In the genomic region with DNA sequence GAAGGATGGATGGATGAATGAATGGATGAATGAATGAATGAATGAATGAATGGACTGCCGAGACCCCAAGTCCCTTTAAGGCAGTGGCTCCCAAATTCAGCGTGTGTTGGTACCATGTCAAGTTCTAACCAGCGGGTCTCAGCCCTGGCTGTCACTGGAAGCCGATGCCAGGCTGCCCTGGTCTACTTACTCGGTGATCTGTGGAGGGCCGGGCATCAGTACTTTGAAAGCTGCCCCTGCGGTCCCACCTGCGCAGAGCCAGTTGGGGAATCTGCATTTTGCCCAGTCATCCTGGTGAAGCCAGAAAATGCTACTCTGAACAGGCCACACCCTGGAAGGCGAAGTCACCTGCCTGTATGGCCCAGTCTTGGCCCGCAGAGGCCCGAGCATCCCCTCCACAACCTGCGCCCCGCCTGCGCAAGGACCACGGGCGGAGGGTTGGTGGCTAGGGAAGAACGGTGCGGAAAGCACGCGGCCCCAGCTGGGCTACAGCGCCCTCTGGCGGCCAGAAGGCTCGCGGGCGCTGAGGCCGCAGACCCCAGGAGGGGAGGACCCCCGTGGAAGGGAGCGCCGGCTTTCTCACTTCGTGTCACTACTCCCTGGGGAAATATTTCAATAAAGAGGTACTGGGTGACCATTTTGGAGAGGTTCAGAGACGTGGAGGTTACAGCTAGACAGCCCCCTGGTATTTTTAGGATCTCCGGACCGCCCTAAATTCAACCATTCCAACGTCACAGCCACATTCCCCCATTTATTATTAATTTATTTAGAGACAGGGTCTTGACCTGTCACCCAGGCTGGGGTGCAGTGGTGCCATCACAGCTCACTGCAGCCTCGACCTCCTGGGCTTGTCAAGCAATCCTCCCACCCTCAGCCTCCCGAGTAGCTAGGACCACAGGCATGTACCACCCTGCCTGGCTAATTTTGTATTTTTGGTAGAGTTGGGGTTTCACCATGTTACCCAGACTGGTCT, we compare ENCODE assay signal across 8 cellular contexts.
DNase-seq lines count a peak whose midpoint lies in the region; ATAC-seq and TF ChIP-seq lines count a peak whose summit lies in the region.

No MANE protein-coding gene starts in this region.

- ATAC-seq in GM19463 (IDR thresholded peaks at IDR 0.05; ENCODE audit: unreplicated experiment), result no peak

- intact Hi-C loops in head of caudate nucleus (cut with DNase I), result loop anchor here (5.0 kb wide), 2 partner anchors 64 to 84 kb away; a partner anchor contains a TSS

- no peaks in the 10 kb centered on the region for H3K27me3 ChIP-seq in BLaER1 treated with 17β-estradiol and CSF1 and Interleukin-3, amounts not matched to agents 10 nM and 100 nM
- no peaks in the 10 kb centered on the region for H3K27me3 ChIP-seq in HAP-1 (ENCODE audit: low read depth)

- in situ Hi-C loops in HAP-1 (cut with MboI; ENCODE audit: low sequenced_read_pairs), result no loop called here

- H3K4me3 ChIP-seq in BLaER1 treated with 17β-estradiol and CSF1 and Interleukin-3, amounts not matched to agents 10 nM and 100 nM, result no peak overlapping the region
- H3K4me3 ChIP-seq in HAP-1 (no peak overlapping the region), retinal pigment epithelial cell (ENCODE audit: low read length) (no peak overlapping the region)

- H3K9me3 ChIP-seq in BLaER1 treated with 17β-estradiol and CSF1 and Interleukin-3, amounts not matched to agents 10 nM and 100 nM (replicated peaks in 1 of 11), result no peaks in the 10 kb centered on the region
- no peaks in the 10 kb centered on the region for H3K9me3 ChIP-seq in HAP-1

- H4K20me1 ChIP-seq in BLaER1 treated with 17β-estradiol and CSF1 and Interleukin-3, amounts not matched to agents 10 nM and 100 nM, result peaks cover 0 to 58% (median 37%) of the 10 kb centered on the region in 11 experiments; a peak in 17 of 22 replicates

- H3K27ac ChIP-seq in BLaER1 treated with 17β-estradiol and CSF1 and Interleukin-3, amounts not matched to agents 10 nM and 100 nM, result peak overlapping the region in 3 of 11 experiments; percentile 6 to 27 (median 13); a peak in 3 of 22 replicates

- peak overlapping the region in 10 of 11 experiments; percentile 14 to 73 (median 55); a peak in 16 of 22 replicates for H3K4me2 ChIP-seq in BLaER1 treated with 17β-estradiol and CSF1 and Interleukin-3, amounts not matched to agents 10 nM and 100 nM

- TF ChIP-seq CTCF in retinal pigment epithelial cell (conservative IDR thresholded peaks at IDR 0.05; ENCODE audit: low read depth, low read length), result peak; percentile 97

- peak; percentile 47 to 76 for DNase-seq in HAP-1 (ENCODE audit: low spot score in 2 of 2)
- DNase-seq in OCI-M1 (lab: John Stamatoyannopoulos, UW), result peak; percentile 73
- peak; percentile 34 for DNase-seq in activated effector memory CD4-positive, alpha-beta T cell treated with Interleukin-2 at 50 U/mL for 16 hours
- peak in 30 of 42 donors; percentile 16 to 79 (median 52) for DNase-seq in head of caudate nucleus
- no peak for DNase-seq in retinal pigment epithelial cell (ENCODE audit: low read depth)
- no peak for DNase-seq in dedifferentiated amniotic fluid mesenchymal stem cell (ENCODE audit: extremely low spot score)

- peaks cover 9 to 46% (median 27%) of the 10 kb centered on the region in 10 experiments; a peak in 19 of 20 replicates for H3K4me1 ChIP-seq in BLaER1 treated with 17β-estradiol and CSF1 and Interleukin-3, amounts not matched to agents 10 nM and 100 nM
- H3K4me1 ChIP-seq in HAP-1, result peaks cover 8% of the 10 kb centered on the region

- H3K9ac ChIP-seq in BLaER1 treated with 17β-estradiol and CSF1 and Interleukin-3, amounts not matched to agents 10 nM and 100 nM, result peak overlapping the region in 7 of 11 experiments; percentile 14 to 51 (median 31); a peak in 8 of 22 replicates

- H3K36me3 ChIP-seq in BLaER1 treated with 17β-estradiol and CSF1 and Interleukin-3, amounts not matched to agents 10 nM and 100 nM, result peaks cover 30 to 44% (median 38%) of the 10 kb centered on the region in 11 experiments
- peaks cover 8% of the 10 kb centered on the region; the same call in 1 of the 2 replicates for H3K36me3 ChIP-seq in HAP-1 (replicated peaks)

Comparison
In these comparisons a context has a peak if more than half of its experiments do, and no peak if none do; other contexts are left out.
1. DNase-seq: peak in HAP-1 (2 of 2), OCI-M1 (single experiment), activated effector memory CD4-positive, alpha-beta T cell treated with Interleukin-2 at 50 U/mL for 16 hours (single experiment) and head of caudate nucleus (30 of 42); none in retinal pigment epithelial cell (single experiment) and dedifferentiated amniotic fluid mesenchymal stem cell (single experiment).